27 cellular contexts compared by ENCODE assay signal in the genomic region with DNA sequence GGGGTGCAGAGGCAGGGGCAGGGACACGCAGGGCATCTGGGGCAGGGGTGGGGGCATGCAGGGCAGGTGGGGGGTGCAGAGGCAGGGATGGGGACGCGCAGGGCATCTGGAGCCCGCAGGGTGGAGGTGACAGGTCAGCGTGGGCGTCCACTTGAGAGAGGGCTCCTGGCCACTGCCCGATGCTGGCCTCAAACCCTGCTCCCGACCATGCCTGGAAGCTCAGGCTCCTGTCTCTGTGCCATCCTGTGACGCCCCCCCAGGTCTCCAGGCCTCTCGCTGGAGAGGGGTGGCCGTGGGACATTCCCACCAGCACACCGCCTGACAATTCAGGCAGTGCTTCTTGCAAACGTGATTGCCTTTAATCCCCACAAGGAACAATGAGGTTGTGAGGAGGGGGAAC. TPM values are rescaled to one million over a fixed set of nuclear protein-coding genes. Genes with fewer than 3 reads are reported as not detected.
"Had no signal": no experiment of that assay in that cellular context is flagged by ENCODE, and none has a peak within 500 bp of the region (broad histone marks: within the 10 kb centered on the region; RNA-seq: fewer than 3 reads in every experiment).

No MANE protein-coding gene starts in this region.

- H3K27me3 ChIP-seq: gastrocnemius medialis, pancreas, sigmoid colon had no signal

- H3K4me3 ChIP-seq: gastrocnemius medialis, pancreas, prostate gland, sigmoid colon had no signal

- H3K4me1 Mint-ChIP-seq: activated CD4-positive, alpha-beta memory T cell treated with anti-CD3 and anti-CD28 coated beads, Interleukin-2, amount 10 ng/mL, durations not matched to agents 7 days and 5 days; activated naive CD8-positive, alpha-beta T cell treated with anti-CD3 and anti-CD28 coated beads for 36 hours; mesothelial cell of epicardium had no signal

- H3K36me3 ChIP-seq: gastrocnemius medialis, pancreas, prostate gland had no signal

- H3K27ac Mint-ChIP-seq: activated CD4-positive, alpha-beta memory T cell treated with anti-CD3 and anti-CD28 coated beads, Interleukin-2, amount 10 ng/mL, durations not matched to agents 7 days and 5 days; activated naive CD4-positive, alpha-beta T cell treated with anti-CD3 and anti-CD28 coated beads for 36 hours; activated naive CD8-positive, alpha-beta T cell treated with anti-CD3 and anti-CD28 coated beads for 36 hours; mesothelial cell of epicardium; naive B cell; nephron progenitor cell; stimulated activated memory B cell treated with anti-CD40 and anti-IgM and Interleukin-4, amounts not matched to agents 10 μg/mL and 1 μg/mL and 100 μg/mL, for 72 hours; stimulated activated naive CD8-positive, alpha-beta T cell treated with anti-CD3 and anti-CD28 coated beads, Interleukin-15, amount 100 ng/mL, for 72 hours had no signal

- H3K4me3 Mint-ChIP-seq: activated CD4-positive, alpha-beta memory T cell treated with anti-CD3 and anti-CD28 coated beads, Interleukin-2, amount 10 ng/mL, durations not matched to agents 7 days and 5 days; activated naive CD4-positive, alpha-beta T cell treated with anti-CD3 and anti-CD28 coated beads for 36 hours; activated naive CD8-positive, alpha-beta T cell treated with anti-CD3 and anti-CD28 coated beads for 36 hours; mesothelial cell of epicardium; naive B cell; nephron progenitor cell; stimulated activated memory B cell treated with anti-CD40 and anti-IgM and Interleukin-4, amounts not matched to agents 10 μg/mL and 1 μg/mL and 100 μg/mL, for 72 hours; stimulated activated naive CD8-positive, alpha-beta T cell treated with anti-CD3 and anti-CD28 coated beads, Interleukin-15, amount 100 ng/mL, for 72 hours had no signal

- H3K9me3 Mint-ChIP-seq: activated CD4-positive, alpha-beta memory T cell treated with anti-CD3 and anti-CD28 coated beads, Interleukin-2, amount 10 ng/mL, durations not matched to agents 7 days and 5 days; activated naive CD4-positive, alpha-beta T cell treated with anti-CD3 and anti-CD28 coated beads for 36 hours; activated naive CD8-positive, alpha-beta T cell treated with anti-CD3 and anti-CD28 coated beads for 36 hours; mesothelial cell of epicardium; nephron progenitor cell had no signal

- DNase-seq: activated CD4-positive, alpha-beta memory T cell treated with anti-CD3 and anti-CD28 coated beads, Interleukin-2, amount 10 ng/mL, durations not matched to agents 7 days and 5 days; activated effector memory CD4-positive, alpha-beta T cell treated with Interleukin-2 at 50 U/mL for 16 hours; activated naive CD4-positive, alpha-beta T cell treated with anti-CD3 and anti-CD28 coated beads for 36 hours; activated naive CD8-positive, alpha-beta T cell treated with anti-CD3 and anti-CD28 coated beads for 36 hours; amniotic stem cell; caudate nucleus; dermis blood vessel endothelial cell; effector CD8-positive, alpha-beta T cell; gastrocnemius medialis; glutamatergic neuron; left ventricle myocardium superior; mammary epithelial cell; naive B cell; nephron progenitor cell; nucleus accumbens; retina; sigmoid colon; small intestine; stimulated activated CD4-positive, alpha-beta T cell treated with anti-CD3 and anti-CD28 coated beads, Interleukin-4, amount 100 ng/mL, for 24 hours; stimulated activated naive CD8-positive, alpha-beta T cell treated with anti-CD3 and anti-CD28 coated beads, Interleukin-15, amount 100 ng/mL, for 72 hours; substantia nigra; T-helper 2 cell had no signal

- H3K27me3 Mint-ChIP-seq: activated CD4-positive, alpha-beta memory T cell treated with anti-CD3 and anti-CD28 coated beads, Interleukin-2, amount 10 ng/mL, durations not matched to agents 7 days and 5 days; activated naive CD8-positive, alpha-beta T cell treated with anti-CD3 and anti-CD28 coated beads for 36 hours; stimulated activated naive CD8-positive, alpha-beta T cell treated with anti-CD3 and anti-CD28 coated beads, Interleukin-15, amount 100 ng/mL, for 72 hours had no signal

- H3K4me1 ChIP-seq: gastrocnemius medialis, pancreas, prostate gland had no signal

- H3K27ac ChIP-seq: epithelial cell of prostate, gastrocnemius medialis, pancreas, prostate gland, sigmoid colon had no signal

- H3K9me3 ChIP-seq: gastrocnemius medialis, pancreas, prostate gland, sigmoid colon had no signal

- H3K36me3 Mint-ChIP-seq: activated naive CD8-positive, alpha-beta T cell treated with anti-CD3 and anti-CD28 coated beads for 36 hours; mesothelial cell of epicardium; naive B cell; stimulated activated memory B cell treated with anti-CD40 and anti-IgM and Interleukin-4, amounts not matched to agents 10 μg/mL and 1 μg/mL and 100 μg/mL, for 72 hours had no signal

RNA-seq across cellular contexts. Expression of gene ZDHHC11B, which starts 33.0 kb away (rescaled TPM):
- total RNA-seq: activated CD4-positive, alpha-beta memory T cell treated with anti-CD3 and anti-CD28 coated beads, Interleukin-2, amount 10 ng/mL, durations not matched to agents 7 days and 5 days; activated naive CD4-positive, alpha-beta T cell treated with anti-CD3 and anti-CD28 coated beads for 36 hours; activated naive CD8-positive, alpha-beta T cell treated with anti-CD3 and anti-CD28 coated beads for 36 hours had no signal
